In the genomic region with DNA sequence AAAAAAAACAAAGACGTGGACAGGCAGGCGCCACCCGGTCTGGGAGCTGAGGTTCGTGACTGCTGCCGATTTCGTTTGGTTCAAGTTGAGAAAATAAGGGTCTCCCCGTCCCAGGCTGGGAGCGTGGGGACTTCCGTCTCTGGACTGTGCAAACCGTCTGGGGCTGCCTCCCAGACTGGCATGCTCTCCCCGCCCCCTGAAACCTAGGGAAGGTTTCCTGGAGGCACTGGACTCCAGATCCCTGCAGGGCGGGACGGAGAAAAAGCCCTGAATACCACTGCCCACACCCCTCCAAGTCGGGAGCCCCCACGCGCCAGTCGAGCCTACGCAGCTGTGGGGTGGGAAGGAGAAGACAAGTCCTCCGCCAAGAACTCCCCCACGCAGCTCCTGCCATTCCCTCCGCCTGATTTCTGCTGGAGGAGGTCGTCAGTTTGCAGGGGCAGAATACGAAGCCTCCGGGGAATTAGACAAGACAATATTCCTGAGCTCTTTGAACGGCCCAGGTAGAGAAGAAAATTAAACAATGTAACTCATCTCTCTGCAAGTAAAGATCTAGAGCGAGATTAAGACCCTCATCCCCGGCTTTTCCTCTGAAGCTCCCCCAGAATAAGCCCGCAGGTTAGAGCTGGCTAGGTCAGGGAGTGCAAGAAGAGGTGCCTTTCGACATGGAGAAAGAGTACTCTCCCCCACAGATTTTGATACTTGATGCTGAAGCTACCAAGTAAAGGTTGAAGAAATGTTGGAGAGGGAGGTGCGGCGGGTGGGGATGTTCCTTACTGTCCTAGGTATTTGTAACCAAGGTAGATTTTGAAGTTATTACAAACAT, we compare ENCODE assay signal across 38 cellular contexts. TPM values are rescaled to one million over a fixed set of nuclear protein-coding genes. Genes with fewer than 3 reads are reported as not detected.
A peak's percentile ranks its signal among the peaks of the same experiment; 100 is the strongest.
DNase-seq lines count a peak whose midpoint lies in the region; ATAC-seq and TF ChIP-seq lines count a peak whose summit lies in the region.
"Had no signal": no experiment of that assay in that cellular context is flagged by ENCODE, and none has a peak within 500 bp of the region (broad histone marks: within the 10 kb centered on the region; RNA-seq: fewer than 3 reads in every experiment).

No MANE protein-coding gene starts in this region.

- no peak for ATAC-seq in activated naive CD8-positive, alpha-beta T cell treated with anti-CD3 and anti-CD28 coated beads, Interleukin-2, amount 50 U/mL, for 24 hours
- ATAC-seq: Right ventricle myocardium inferior; SK-N-SH treated with all-trans-retinoic acid at 6 μM for 48 hours; stimulated activated naive CD8-positive, alpha-beta T cell treated with anti-CD3 and anti-CD28 coated beads, Interleukin-15, amount 100 ng/mL, for 72 hours had no signal

- intact Hi-C loops in colonic mucosa (cut with DNase I), result no loop called here

- no peaks in the 10 kb centered on the region for H3K4me1 ChIP-seq in colonic mucosa
- H3K4me1 ChIP-seq: left ventricle myocardium inferior, right atrium auricular region, spleen had no signal

- H3K27ac ChIP-seq in colonic mucosa, result no peak overlapping the region
- H3K27ac ChIP-seq: 22Rv1, left ventricle myocardium inferior, right atrium auricular region, spleen, tibial artery had no signal

- H3K27me3 Mint-ChIP-seq in activated naive CD8-positive, alpha-beta T cell treated with anti-CD3 and anti-CD28 coated beads, Interleukin-2, amount 50 U/mL, for 24 hours, result peaks cover 90% of the 10 kb centered on the region

- H3K9me3 ChIP-seq in colonic mucosa, result no peaks in the 10 kb centered on the region
- H3K9me3 ChIP-seq: Caco-2, left ventricle myocardium inferior, right atrium auricular region, spleen, tibial artery had no signal

- H3K9me3 Mint-ChIP-seq in activated naive CD8-positive, alpha-beta T cell treated with anti-CD3 and anti-CD28 coated beads, Interleukin-2, amount 50 U/mL, for 24 hours, result peaks cover 5% of the 10 kb centered on the region
- H3K9me3 Mint-ChIP-seq: activated CD4-positive, alpha-beta memory T cell treated with anti-CD3 and anti-CD28 coated beads for 36 hours; immature natural killer cell; stimulated activated naive CD8-positive, alpha-beta T cell treated with anti-CD3 and anti-CD28 coated beads, Interleukin-15, amount 100 ng/mL, for 72 hours; T-helper 2 cell treated with Interferon-gamma antibody and Interleukin-4, amounts not matched to agents 5 μg/mL and 100 μg/mL, for 36 hours had no signal

- H3K9ac ChIP-seq in colonic mucosa (ENCODE audit: low read depth in 2 of 2, low read length in 2 of 2), result no peak overlapping the region

- H3K36me3 ChIP-seq in colonic mucosa, result no peaks in the 10 kb centered on the region
- H3K36me3 ChIP-seq: left ventricle myocardium inferior, right atrium auricular region, spleen, tibial artery had no signal

- H3K27me3 ChIP-seq in colonic mucosa, result peaks cover 75% of the 10 kb centered on the region

- peak overlapping the region; percentile 8 for H3K4me3 Mint-ChIP-seq in activated naive CD8-positive, alpha-beta T cell treated with anti-CD3 and anti-CD28 coated beads, Interleukin-2, amount 50 U/mL, for 24 hours
- H3K4me3 Mint-ChIP-seq: activated CD4-positive, alpha-beta memory T cell treated with anti-CD3 and anti-CD28 coated beads for 36 hours; brain; stimulated activated naive CD8-positive, alpha-beta T cell treated with anti-CD3 and anti-CD28 coated beads, Interleukin-15, amount 100 ng/mL, for 72 hours; T-helper 2 cell treated with Interferon-gamma antibody and Interleukin-4, amounts not matched to agents 5 μg/mL and 100 μg/mL, for 36 hours had no signal

- H3K4me3 ChIP-seq in colonic mucosa (no peak overlapping the region), foreskin fibroblast (ENCODE audit: low read depth in 1 of 2, low read length in 2 of 2) (no peak overlapping the region)
- H3K4me3 ChIP-seq: left ventricle myocardium inferior, right atrium auricular region, spleen, tibial artery had no signal

- peaks cover 3% of the 10 kb centered on the region for H3K4me1 Mint-ChIP-seq in activated naive CD8-positive, alpha-beta T cell treated with anti-CD3 and anti-CD28 coated beads, Interleukin-2, amount 50 U/mL, for 24 hours
- H3K4me1 Mint-ChIP-seq: brain had no signal

- TF ChIP-seq CTCF in colonic mucosa (IDR thresholded peaks at IDR 0.05) (no peak), foreskin fibroblast (IDR thresholded peaks at IDR 0.05; ENCODE audit: low read depth, low read length) (no peak)

- no peak overlapping the region for H3K27ac Mint-ChIP-seq in activated naive CD8-positive, alpha-beta T cell treated with anti-CD3 and anti-CD28 coated beads, Interleukin-2, amount 50 U/mL, for 24 hours
- H3K27ac Mint-ChIP-seq: activated CD4-positive, alpha-beta memory T cell treated with anti-CD3 and anti-CD28 coated beads for 36 hours; brain; CD14-positive monocyte; immature natural killer cell; stimulated activated naive CD8-positive, alpha-beta T cell treated with anti-CD3 and anti-CD28 coated beads, Interleukin-15, amount 100 ng/mL, for 72 hours; T-helper 2 cell treated with Interferon-gamma antibody and Interleukin-4, amounts not matched to agents 5 μg/mL and 100 μg/mL, for 36 hours had no signal

- peaks cover 3% of the 10 kb centered on the region for H3K36me3 Mint-ChIP-seq in activated naive CD8-positive, alpha-beta T cell treated with anti-CD3 and anti-CD28 coated beads, Interleukin-2, amount 50 U/mL, for 24 hours (ENCODE audit: low read depth)
- H3K36me3 Mint-ChIP-seq: activated CD4-positive, alpha-beta memory T cell treated with anti-CD3 and anti-CD28 coated beads for 36 hours; brain; CD14-positive monocyte; immature natural killer cell had no signal

- DNase-seq in NCI-H748 (lab: John Stamatoyannopoulos, UW; ENCODE audit: unreplicated experiment) (peak; percentile 29), NCI-H748 treated with DMSO at 0.1 percent for 48 hours (lab: John Stamatoyannopoulos, UW) (no peak), myocyte (ENCODE audit: low read depth) (peak; percentile 12), GF-D8 (lab: John Stamatoyannopoulos, UW) (no peak), colonic mucosa (no peak), HPDE6-E6E7 (ENCODE audit: extremely low spot score) (no peak), foreskin fibroblast (no peak)
- DNase-seq in activated naive CD8-positive, alpha-beta T cell treated with anti-CD3 and anti-CD28 coated beads, Interleukin-2, amount 50 U/mL, for 24 hours, result no peak
- DNase-seq: activated CD4-positive, alpha-beta memory T cell treated with anti-CD3 and anti-CD28 coated beads for 36 hours; activated CD4-positive, alpha-beta T cell treated with anti-CD3 and anti-CD28 coated beads for 1 hour; activated CD8-positive, alpha-beta memory T cell treated with anti-CD3 and anti-CD28 coated beads, Interleukin-2, amount 50 U/mL, for 4 hours; activated naive CD4-positive, alpha-beta T cell treated with Interleukin-2 at 50 U/mL for 16 hours; amniotic stem cell; Caco-2; DMS53; immature natural killer cell; KBM-7; left ventricle myocardium inferior; MM.1S; NCI-H1105 treated with DMSO at 0.1 percent for 48 hours; NCI-H2029; NCI-H524; spleen; stimulated activated CD4-positive, alpha-beta T cell treated with anti-CD3 and anti-CD28 coated beads, Interleukin-2, amount 100 ng/mL, for 24 hours; stimulated activated CD8-positive, alpha-beta memory T cell treated with anti-CD3 and anti-CD28 coated beads, Interleukin-4, amount 100 ng/mL, for 48 hours; stimulated activated naive CD8-positive, alpha-beta T cell treated with anti-CD3 and anti-CD28 coated beads, Interleukin-15, amount 100 ng/mL, for 72 hours; tibial artery had no signal

RNA-seq across cellular contexts. Expression of gene HOXC13, which starts 10.4 kb away (rescaled TPM):
- 3.6 and 4.6 TPM in 2 replicates for total RNA-seq in myocyte
- polyA plus RNA-seq in myocyte (2012), result 8.2 TPM
- total RNA-seq in colonic mucosa, result not detected
- total RNA-seq: activated CD4-positive, alpha-beta memory T cell treated with anti-CD3 and anti-CD28 coated beads for 36 hours; cerebellum; left ventricle myocardium inferior; mesenteric fat pad; right atrium auricular region; Right ventricle myocardium inferior; spleen had no signal
- polyA plus RNA-seq: CD14-positive monocyte, immature natural killer cell, spleen had no signal

RNA-seq across cellular contexts. Expression of gene HOXC12, which starts 26.4 kb away (rescaled TPM):
- total RNA-seq in myocyte (0.31 and 0.62 TPM in 2 replicates), colonic mucosa (not detected)
- 0.09 TPM for polyA plus RNA-seq in myocyte (2012)
- total RNA-seq: activated CD4-positive, alpha-beta memory T cell treated with anti-CD3 and anti-CD28 coated beads for 36 hours; cerebellum; G401; HT1080; left ventricle myocardium inferior; mesenteric fat pad; right atrium auricular region; Right ventricle myocardium inferior; spleen had no signal
- polyA plus RNA-seq: CD14-positive monocyte, immature natural killer cell, spleen had no signal

RNA-seq across cellular contexts. Expression of gene HOXC11, which starts 44.7 kb away (rescaled TPM):
- total RNA-seq in myocyte, result 2.2 TPM in 2 replicates
- 2.3 TPM for polyA plus RNA-seq in myocyte (2012)
- not detected for total RNA-seq in colonic mucosa
- total RNA-seq: activated CD4-positive, alpha-beta memory T cell treated with anti-CD3 and anti-CD28 coated beads for 36 hours; cerebellum; HT1080; left ventricle myocardium inferior; mesenteric fat pad; right atrium auricular region; Right ventricle myocardium inferior; spleen had no signal
- polyA plus RNA-seq: CD14-positive monocyte, immature natural killer cell, spleen had no signal

RNA-seq across cellular contexts. Expression of gene HOTAIR, which starts 46.5 kb away (rescaled TPM):
- 1.4 and 1.7 TPM in 2 replicates for total RNA-seq in myocyte
- polyA plus RNA-seq in myocyte (2012), result 3.1 TPM
- not detected for total RNA-seq in colonic mucosa
- total RNA-seq: activated CD4-positive, alpha-beta memory T cell treated with anti-CD3 and anti-CD28 coated beads for 36 hours; cerebellum; left ventricle myocardium inferior; mesenteric fat pad; right atrium auricular region; Right ventricle myocardium inferior; spleen had no signal
- polyA plus RNA-seq: CD14-positive monocyte, immature natural killer cell, spleen had no signal

RNA-seq across cellular contexts. Expression of gene HOXC10, which starts 56.7 kb away (rescaled TPM):
- total RNA-seq in myocyte, result 3.7 and 4.0 TPM in 2 replicates
- polyA plus RNA-seq in myocyte (2012), result 16.6 TPM
- not detected for total RNA-seq in colonic mucosa
- total RNA-seq: activated CD4-positive, alpha-beta memory T cell treated with anti-CD3 and anti-CD28 coated beads for 36 hours; cerebellum; left ventricle myocardium inferior; right atrium auricular region; Right ventricle myocardium inferior; spleen had no signal
- polyA plus RNA-seq: CD14-positive monocyte, immature natural killer cell, spleen had no signal

Comparison
In these comparisons a context has a peak if more than half of its experiments do, and no peak if none do; other contexts are left out.
1. DNase-seq: peak in NCI-H748 (single experiment) and myocyte (single experiment); none in NCI-H748 treated with DMSO at 0.1 percent for 48 hours (single experiment), activated naive CD8-positive, alpha-beta T cell treated with anti-CD3 and anti-CD28 coated beads, Interleukin-2, amount 50 U/mL, for 24 hours (single experiment), GF-D8 (single experiment), colonic mucosa (single experiment), HPDE6-E6E7 (single experiment) and foreskin fibroblast (0 of 2).